In genomic region chr1:153696741-153697140, GRCh38 we compare ENCODE assay signal across 19 cellular contexts. TPM values are rescaled to one million over a fixed set of nuclear protein-coding genes. Genes with fewer than 3 reads are reported as not detected.
DNase-seq lines count a peak whose midpoint lies in the region; ATAC-seq and TF ChIP-seq lines count a peak whose summit lies in the region.
"Had no signal": no experiment of that assay in that cellular context is flagged by ENCODE, and none has a peak within 500 bp of the region (broad histone marks: within the 10 kb centered on the region; RNA-seq: fewer than 3 reads in every experiment).

No MANE protein-coding gene starts in this region.

- TF ChIP-seq CTCF in ascending aorta (IDR thresholded peaks at IDR 0.05) (no peak), lower lobe of right lung (IDR thresholded peaks at IDR 0.05) (no peak), stomach (IDR thresholded peaks at IDR 0.05) (no peak)

- 95% methylated on average over 8 of the region's 8 CpGs for WGBS in GM23248 (ENCODE audit: low coverage in 1 of 2, low lambda C conversion rate in 2 of 2, missing lambda C conversion rate in 2 of 2), 2 experiments
- 63 to 78% (median 76%) methylated on average over 8 of the region's 8 CpGs for whole genome bisulfite sequencing in stomach, 5 donors

- no peaks in the 10 kb centered on the region for H3K9me2 ChIP-seq in GM23248 (ENCODE audit: insufficient read depth)

- peak overlapping the region; percentile 10 for H3K4me2 ChIP-seq in GM23248 (ENCODE audit: unreplicated experiment)

- intact Hi-C loops in ascending aorta (cut with DNase I) (loop anchor here (2.0 kb wide), 1 partner anchor 16 kb away; no protein-coding TSS in a partner anchor), lower lobe of right lung (cut with DNase I) (no loop called here), stomach (cut with DNase I; ENCODE audit: low total_unique reads) (no loop called here)

- no peaks in the 10 kb centered on the region for H3K9me3 ChIP-seq in GM23248 (ENCODE audit: low read depth)
- H3K9me3 ChIP-seq in ascending aorta, result no peaks in the 10 kb centered on the region
- H3K9me3 ChIP-seq in lower lobe of right lung, result no peaks in the 10 kb centered on the region
- no peaks in the 10 kb centered on the region for H3K9me3 ChIP-seq in stomach
- H3K9me3 ChIP-seq: breast epithelium had no signal

- H3K27me3 ChIP-seq in GM23248 (replicated peaks; ENCODE audit: insufficient read depth), result no peaks in the 10 kb centered on the region
- no peaks in the 10 kb centered on the region for H3K27me3 ChIP-seq in ascending aorta
- H3K27me3 ChIP-seq in lower lobe of right lung (ENCODE audit: low read depth), result no peaks in the 10 kb centered on the region
- no peaks in the 10 kb centered on the region for H3K27me3 ChIP-seq in stomach
- H3K27me3 ChIP-seq: breast epithelium, dorsolateral prefrontal cortex had no signal

- TF ChIP-seq POLR2A in stomach (IDR thresholded peaks at IDR 0.05), result no peak

- no peak overlapping the region for H3K9ac ChIP-seq in GM23248

- H3K4me1 ChIP-seq in GM23248 (ENCODE audit: insufficient read depth) (peaks cover 32% of the 10 kb centered on the region), ascending aorta (peaks cover 16 to 33% of the 10 kb centered on the region in 2 donors), lower lobe of right lung (peaks cover 28% of the 10 kb centered on the region), stomach (peaks cover 0 to 33% (median 23%) of the 10 kb centered on the region in 4 donors)
- H3K4me1 ChIP-seq: breast epithelium had no signal

- H3K27ac ChIP-seq in GM23248, result peak overlapping the region; percentile 77; the same call in 1 of the 2 replicates
- H3K27ac ChIP-seq in ascending aorta, result peak overlapping the region; percentile 99 to 100
- H3K27ac ChIP-seq in lower lobe of right lung, result peak overlapping the region; percentile 82
- peak overlapping the region in 4 of 5 donors; percentile 77 to 89 (median 84) for H3K27ac ChIP-seq in stomach
- H3K27ac ChIP-seq: VCaP had no signal

- H3K79me2 ChIP-seq in GM23248 (ENCODE audit: insufficient read depth), result no peaks in the 10 kb centered on the region

- ATAC-seq in lower lobe of right lung, result no peak
- no peak for ATAC-seq in GM19324 (IDR thresholded peaks at IDR 0.05; ENCODE audit: low FRiP score, unreplicated experiment)

- DNase-seq in GM23248 (no peak), ascending aorta (ENCODE audit: low spot score in 2 of 2) (no peak), lower lobe of right lung (no peak), stomach (no peak), NCI-H226 (no peak), hippocampal formation (lab: John Stamatoyannopoulos, UW) (no peak), DMS79 (lab: John Stamatoyannopoulos, UW) (no peak)
- DNase-seq: activated CD4-positive, alpha-beta memory T cell treated with anti-CD3 and anti-CD28 coated beads, Interleukin-2, amount 10 ng/mL, durations not matched to agents 7 days and 5 days; activated T-cell treated with anti-CD3 and anti-CD28 coated beads, Interleukin-2, amount 50 U/mL, for 48 hours; CD4-positive, alpha-beta memory T cell; dorsolateral prefrontal cortex; NCI-H187; stimulated activated CD4-positive, alpha-beta T cell treated with anti-CD3 and anti-CD28 coated beads, Interleukin-12 subunit alpha, Interleukin-12 subunit beta, amount 100 ng/mL, for 4 hours; T-helper 1 cell had no signal

- H3K36me3 ChIP-seq in GM23248 (ENCODE audit: low read depth), result no peaks in the 10 kb centered on the region
- peaks cover 10 to 23% of the 10 kb centered on the region in 2 donors for H3K36me3 ChIP-seq in ascending aorta
- H3K36me3 ChIP-seq in lower lobe of right lung, result no peaks in the 10 kb centered on the region
- peaks cover 0 to 5% (median 0%) of the 10 kb centered on the region in 4 donors for H3K36me3 ChIP-seq in stomach
- H3K36me3 ChIP-seq: breast epithelium had no signal

- TF ChIP-seq EP300 in stomach (IDR thresholded peaks at IDR 0.05), result no peak

- H4K20me1 ChIP-seq in GM23248 (ENCODE audit: insufficient read depth), result no peaks in the 10 kb centered on the region

- in situ Hi-C loops in GM23248 (cut with MboI), result no loop called here

- H3K4me3 ChIP-seq in GM23248, result no peak overlapping the region
- no peak overlapping the region for H3K4me3 ChIP-seq in ascending aorta
- H3K4me3 ChIP-seq in lower lobe of right lung, result no peak overlapping the region
- H3K4me3 ChIP-seq in stomach, result no peak overlapping the region
- H3K4me3 ChIP-seq: breast epithelium, dorsolateral prefrontal cortex had no signal

- peak overlapping the region; percentile 98 for H2AFZ ChIP-seq in GM23248

- peaks cover 10% of the 10 kb centered on the region for H3F3A ChIP-seq in GM23248 (ENCODE audit: insufficient read depth)

RNA-seq across cellular contexts. Expression of gene NPR1, which starts 18.3 kb away (rescaled TPM):
- total RNA-seq in GM23248 (2014; rRNA removed; shearing (Covaris generic)), result 0.25 TPM in 1 of 2 replicates, not detected in the other
- polyA plus RNA-seq in GM23248 (2016; fragmentation: Nextera tagmentation; extraction: Ambion mirVana), result 0.09 and 0.19 TPM in 2 replicates
- 187 TPM for total RNA-seq in ascending aorta
- total RNA-seq in lower lobe of right lung, result 58.8 TPM
- 10 to 100 TPM in 2 of 5 donors, 1 to 10 TPM in 3; 5.4 to 39.7 (median 6.6) TPM for total RNA-seq in stomach
- polyA plus RNA-seq in stomach, result 1 to 10 TPM; 1.4 to 5.7 (median 2.4) TPM
- total RNA-seq: activated CD4-positive, alpha-beta memory T cell treated with anti-CD3 and anti-CD28 coated beads, Interleukin-2, amount 10 ng/mL, durations not matched to agents 7 days and 5 days; CD4-positive, alpha-beta memory T cell; M059J had no signal
- polyA plus RNA-seq: CD4-positive, alpha-beta memory T cell; keratinocyte had no signal

RNA-seq across cellular contexts. Expression of gene ILF2, which starts 25.9 kb away (rescaled TPM):
- total RNA-seq in GM23248 (2014; rRNA removed; shearing (Covaris generic)), result 176 and 180 TPM in 2 replicates
- polyA plus RNA-seq in GM23248 (2016; fragmentation: Nextera tagmentation; extraction: Ambion mirVana), result 174 and 178 TPM in 2 replicates
- total RNA-seq in ascending aorta, result 37.5 TPM
- 83.2 TPM for total RNA-seq in lower lobe of right lung
- total RNA-seq in stomach, result 100 to 1,000 TPM in 1 of 5 donors, 10 to 100 TPM in 4; 17.1 to 138 (median 41.5) TPM
- polyA plus RNA-seq in stomach, result 100 to 1,000 TPM in 1 of 3 donors, 10 to 100 TPM in 2; 49.1 to 103 (median 98.9) TPM

RNA-seq across cellular contexts. Expression of gene INTS3, which starts 31.1 kb away (rescaled TPM):
- total RNA-seq in GM23248 (2014; rRNA removed; shearing (Covaris generic)), result 40.2 and 41.5 TPM in 2 replicates
- 17.3 and 19.9 TPM in 2 replicates for polyA plus RNA-seq in GM23248 (2016; fragmentation: Nextera tagmentation; extraction: Ambion mirVana)
- 55.9 TPM for total RNA-seq in ascending aorta
- total RNA-seq in lower lobe of right lung, result 77.3 TPM
- total RNA-seq in stomach, result 10 to 100 TPM; 28.1 to 48.2 (median 39.4) TPM
- 10 to 100 TPM; 11.0 to 39.2 (median 19.1) TPM for polyA plus RNA-seq in stomach

RNA-seq across cellular contexts. Expression of gene SNAPIN, which starts 38.2 kb away (rescaled TPM):
- 50.2 and 70.5 TPM in 2 replicates for total RNA-seq in GM23248 (2014; rRNA removed; shearing (Covaris generic))
- polyA plus RNA-seq in GM23248 (2016; fragmentation: Nextera tagmentation; extraction: Ambion mirVana), result 82.1 and 83.8 TPM in 2 replicates
- 61.0 TPM for total RNA-seq in ascending aorta
- 40.2 TPM for total RNA-seq in lower lobe of right lung
- 10 to 100 TPM; 14.9 to 82.9 (median 15.6) TPM for total RNA-seq in stomach
- polyA plus RNA-seq in stomach, result 10 to 100 TPM; 29.4 to 35.5 (median 29.5) TPM
